Comparison of ENCODE assay signal across 1 cellular context in the genomic region with DNA sequence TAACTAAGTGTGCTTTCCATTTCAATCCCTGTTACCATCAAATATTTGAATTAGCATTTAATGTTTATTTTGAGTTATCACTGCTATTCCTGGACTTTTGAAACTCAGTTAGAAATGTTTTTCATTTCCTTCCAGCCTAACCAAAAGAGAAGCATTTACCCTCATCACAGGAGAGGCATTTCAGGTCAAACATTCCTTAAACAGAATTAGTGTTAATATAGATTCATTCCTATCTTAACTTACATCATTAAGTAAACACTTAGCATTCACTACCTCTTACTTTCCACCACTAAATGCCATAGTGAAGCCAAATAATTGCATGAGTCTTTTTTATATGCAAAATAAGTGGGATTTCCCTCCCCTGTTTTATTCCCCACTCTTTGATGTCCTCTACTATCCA.
TF ChIP-seq lines count a peak whose summit lies in the region.

No MANE protein-coding gene starts in this region.

TF ChIP-seq in GM23338, 12 proteins besides CTCF, POLR2A, EP300 and RAD21 (continued from another document):
- TF ChIP-seq, protein P1, sequence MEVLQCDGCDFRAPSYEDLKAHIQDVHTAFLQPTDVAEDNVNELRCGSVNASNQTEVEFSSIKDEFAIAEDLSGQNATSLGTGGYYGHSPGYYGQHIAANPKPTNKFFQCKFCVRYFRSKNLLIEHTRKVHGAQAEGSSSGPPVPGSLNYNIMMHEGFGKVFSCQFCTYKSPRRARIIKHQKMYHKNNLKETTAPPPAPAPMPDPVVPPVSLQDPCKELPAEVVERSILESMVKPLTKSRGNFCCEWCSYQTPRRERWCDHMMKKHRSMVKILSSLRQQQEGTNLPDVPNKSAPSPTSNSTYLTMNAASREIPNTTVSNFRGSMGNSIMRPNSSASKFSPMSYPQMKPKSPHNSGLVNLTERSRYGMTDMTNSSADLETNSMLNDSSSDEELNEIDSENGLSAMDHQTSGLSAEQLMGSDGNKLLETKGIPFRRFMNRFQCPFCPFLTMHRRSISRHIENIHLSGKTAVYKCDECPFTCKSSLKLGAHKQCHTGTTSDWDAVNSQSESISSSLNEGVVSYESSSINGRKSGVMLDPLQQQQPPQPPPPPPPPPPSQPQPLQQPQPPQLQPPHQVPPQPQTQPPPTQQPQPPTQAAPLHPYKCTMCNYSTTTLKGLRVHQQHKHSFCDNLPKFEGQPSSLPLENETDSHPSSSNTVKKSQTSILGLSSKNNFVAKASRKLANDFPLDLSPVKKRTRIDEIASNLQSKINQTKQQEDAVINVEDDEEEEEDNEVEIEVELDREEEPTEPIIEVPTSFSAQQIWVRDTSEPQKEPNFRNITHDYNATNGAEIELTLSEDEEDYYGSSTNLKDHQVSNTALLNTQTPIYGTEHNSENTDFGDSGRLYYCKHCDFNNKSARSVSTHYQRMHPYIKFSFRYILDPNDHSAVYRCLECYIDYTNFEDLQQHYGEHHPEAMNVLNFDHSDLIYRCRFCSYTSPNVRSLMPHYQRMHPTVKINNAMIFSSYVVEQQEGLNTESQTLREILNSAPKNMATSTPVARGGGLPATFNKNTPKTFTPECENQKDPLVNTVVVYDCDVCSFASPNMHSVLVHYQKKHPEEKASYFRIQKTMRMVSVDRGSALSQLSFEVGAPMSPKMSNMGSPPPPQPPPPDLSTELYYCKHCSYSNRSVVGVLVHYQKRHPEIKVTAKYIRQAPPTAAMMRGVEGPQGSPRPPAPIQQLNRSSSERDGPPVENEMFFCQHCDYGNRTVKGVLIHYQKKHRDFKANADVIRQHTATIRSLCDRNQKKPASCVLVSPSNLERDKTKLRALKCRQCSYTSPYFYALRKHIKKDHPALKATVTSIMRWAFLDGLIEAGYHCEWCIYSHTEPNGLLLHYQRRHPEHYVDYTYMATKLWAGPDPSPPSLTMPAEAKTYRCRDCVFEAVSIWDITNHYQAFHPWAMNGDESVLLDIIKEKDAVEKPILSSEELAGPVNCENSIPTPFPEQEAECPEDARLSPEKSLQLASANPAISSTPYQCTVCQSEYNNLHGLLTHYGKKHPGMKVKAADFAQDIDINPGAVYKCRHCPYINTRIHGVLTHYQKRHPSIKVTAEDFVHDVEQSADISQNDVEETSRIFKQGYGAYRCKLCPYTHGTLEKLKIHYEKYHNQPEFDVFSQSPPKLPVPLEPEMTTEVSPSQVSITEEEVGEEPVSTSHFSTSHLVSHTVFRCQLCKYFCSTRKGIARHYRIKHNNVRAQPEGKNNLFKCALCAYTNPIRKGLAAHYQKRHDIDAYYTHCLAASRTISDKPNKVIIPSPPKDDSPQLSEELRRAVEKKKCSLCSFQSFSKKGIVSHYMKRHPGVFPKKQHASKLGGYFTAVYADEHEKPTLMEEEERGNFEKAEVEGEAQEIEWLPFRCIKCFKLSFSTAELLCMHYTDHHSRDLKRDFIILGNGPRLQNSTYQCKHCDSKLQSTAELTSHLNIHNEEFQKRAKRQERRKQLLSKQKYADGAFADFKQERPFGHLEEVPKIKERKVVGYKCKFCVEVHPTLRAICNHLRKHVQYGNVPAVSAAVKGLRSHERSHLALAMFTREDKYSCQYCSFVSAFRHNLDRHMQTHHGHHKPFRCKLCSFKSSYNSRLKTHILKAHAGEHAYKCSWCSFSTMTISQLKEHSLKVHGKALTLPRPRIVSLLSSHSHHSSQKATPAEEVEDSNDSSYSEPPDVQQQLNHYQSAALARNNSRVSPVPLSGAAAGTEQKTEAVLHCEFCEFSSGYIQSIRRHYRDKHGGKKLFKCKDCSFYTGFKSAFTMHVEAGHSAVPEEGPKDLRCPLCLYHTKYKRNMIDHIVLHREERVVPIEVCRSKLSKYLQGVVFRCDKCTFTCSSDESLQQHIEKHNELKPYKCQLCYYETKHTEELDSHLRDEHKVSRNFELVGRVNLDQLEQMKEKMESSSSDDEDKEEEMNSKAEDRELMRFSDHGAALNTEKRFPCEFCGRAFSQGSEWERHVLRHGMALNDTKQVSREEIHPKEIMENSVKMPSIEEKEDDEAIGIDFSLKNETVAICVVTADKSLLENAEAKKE (CRISPR knock-in tag; IDR thresholded peaks at IDR 0.05), result no peak
- TF ChIP-seq STAT1 (IDR thresholded peaks at IDR 0.05; ENCODE audit: unreplicated experiment) (no peak), EZH2 (IDR thresholded peaks at IDR 0.05; ENCODE audit: low read depth, unreplicated experiment) (no peak), NANOG (IDR thresholded peaks at IDR 0.05; ENCODE audit: borderline replicate concordance) (no peak), CREB1 (CRISPR knock-in tag; IDR thresholded peaks at IDR 0.05; ENCODE audit: low read depth) (no peak), POLR2AphosphoS5 (IDR thresholded peaks at IDR 0.05; ENCODE audit: low read depth) (no peak), EZH2phosphoT487 (IDR thresholded peaks at IDR 0.05; ENCODE audit: unreplicated experiment) (no peak)
- TF ChIP-seq, protein P2, sequence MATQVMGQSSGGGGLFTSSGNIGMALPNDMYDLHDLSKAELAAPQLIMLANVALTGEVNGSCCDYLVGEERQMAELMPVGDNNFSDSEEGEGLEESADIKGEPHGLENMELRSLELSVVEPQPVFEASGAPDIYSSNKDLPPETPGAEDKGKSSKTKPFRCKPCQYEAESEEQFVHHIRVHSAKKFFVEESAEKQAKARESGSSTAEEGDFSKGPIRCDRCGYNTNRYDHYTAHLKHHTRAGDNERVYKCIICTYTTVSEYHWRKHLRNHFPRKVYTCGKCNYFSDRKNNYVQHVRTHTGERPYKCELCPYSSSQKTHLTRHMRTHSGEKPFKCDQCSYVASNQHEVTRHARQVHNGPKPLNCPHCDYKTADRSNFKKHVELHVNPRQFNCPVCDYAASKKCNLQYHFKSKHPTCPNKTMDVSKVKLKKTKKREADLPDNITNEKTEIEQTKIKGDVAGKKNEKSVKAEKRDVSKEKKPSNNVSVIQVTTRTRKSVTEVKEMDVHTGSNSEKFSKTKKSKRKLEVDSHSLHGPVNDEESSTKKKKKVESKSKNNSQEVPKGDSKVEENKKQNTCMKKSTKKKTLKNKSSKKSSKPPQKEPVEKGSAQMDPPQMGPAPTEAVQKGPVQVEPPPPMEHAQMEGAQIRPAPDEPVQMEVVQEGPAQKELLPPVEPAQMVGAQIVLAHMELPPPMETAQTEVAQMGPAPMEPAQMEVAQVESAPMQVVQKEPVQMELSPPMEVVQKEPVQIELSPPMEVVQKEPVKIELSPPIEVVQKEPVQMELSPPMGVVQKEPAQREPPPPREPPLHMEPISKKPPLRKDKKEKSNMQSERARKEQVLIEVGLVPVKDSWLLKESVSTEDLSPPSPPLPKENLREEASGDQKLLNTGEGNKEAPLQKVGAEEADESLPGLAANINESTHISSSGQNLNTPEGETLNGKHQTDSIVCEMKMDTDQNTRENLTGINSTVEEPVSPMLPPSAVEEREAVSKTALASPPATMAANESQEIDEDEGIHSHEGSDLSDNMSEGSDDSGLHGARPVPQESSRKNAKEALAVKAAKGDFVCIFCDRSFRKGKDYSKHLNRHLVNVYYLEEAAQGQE (IDR thresholded peaks at IDR 0.05; ENCODE audit: unreplicated experiment), result no peak
- TF ChIP-seq, protein P3, sequence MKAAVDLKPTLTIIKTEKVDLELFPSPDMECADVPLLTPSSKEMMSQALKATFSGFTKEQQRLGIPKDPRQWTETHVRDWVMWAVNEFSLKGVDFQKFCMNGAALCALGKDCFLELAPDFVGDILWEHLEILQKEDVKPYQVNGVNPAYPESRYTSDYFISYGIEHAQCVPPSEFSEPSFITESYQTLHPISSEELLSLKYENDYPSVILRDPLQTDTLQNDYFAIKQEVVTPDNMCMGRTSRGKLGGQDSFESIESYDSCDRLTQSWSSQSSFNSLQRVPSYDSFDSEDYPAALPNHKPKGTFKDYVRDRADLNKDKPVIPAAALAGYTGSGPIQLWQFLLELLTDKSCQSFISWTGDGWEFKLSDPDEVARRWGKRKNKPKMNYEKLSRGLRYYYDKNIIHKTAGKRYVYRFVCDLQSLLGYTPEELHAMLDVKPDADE (IDR thresholded peaks at IDR 0.05), result no peak
TF ChIP-seq in GM23338: peak in this region for 0.
